Comparison of ENCODE assay signal across 8 cellular contexts in the genomic region with DNA sequence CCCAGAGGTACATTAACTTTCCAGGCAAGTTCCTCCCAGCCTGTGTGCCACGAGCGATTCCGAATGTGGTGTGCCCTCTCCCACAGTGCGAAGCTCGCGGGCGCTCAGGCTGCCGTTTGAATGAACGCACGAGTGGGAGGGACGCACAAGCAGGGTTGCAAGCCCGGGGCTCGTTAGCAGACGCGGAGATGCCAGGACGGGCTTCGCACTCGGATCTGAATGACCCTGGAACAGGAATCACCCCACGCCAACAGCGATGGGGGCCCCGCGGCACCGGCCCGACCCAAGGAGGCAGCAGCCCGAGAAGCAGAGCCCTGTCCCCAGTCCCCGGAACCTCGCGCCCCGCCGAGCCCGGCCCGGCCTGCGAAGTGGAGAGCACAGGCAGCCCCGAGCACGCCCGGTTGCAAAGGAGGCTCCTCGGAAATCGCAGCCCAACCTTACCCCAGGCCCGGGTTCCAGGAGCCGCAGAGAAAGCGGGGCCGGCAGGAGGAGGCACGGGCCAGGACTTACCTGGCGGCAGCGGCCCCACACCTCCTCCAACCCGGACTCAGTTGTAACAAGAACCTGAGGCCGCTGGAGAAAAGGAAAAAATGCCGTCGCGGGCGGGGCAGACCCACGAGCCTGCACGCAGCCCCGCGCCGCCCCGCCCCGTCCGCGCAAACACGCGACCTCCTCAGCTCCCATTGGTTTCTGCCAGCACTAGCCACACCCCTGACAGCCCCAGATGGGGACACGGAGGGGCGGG. TPM values are rescaled to one million over a fixed set of nuclear protein-coding genes. Genes with fewer than 3 reads are reported as not detected.
DNase-seq lines count a peak whose midpoint lies in the region; ATAC-seq and TF ChIP-seq lines count a peak whose summit lies in the region.

A gene with protein sequence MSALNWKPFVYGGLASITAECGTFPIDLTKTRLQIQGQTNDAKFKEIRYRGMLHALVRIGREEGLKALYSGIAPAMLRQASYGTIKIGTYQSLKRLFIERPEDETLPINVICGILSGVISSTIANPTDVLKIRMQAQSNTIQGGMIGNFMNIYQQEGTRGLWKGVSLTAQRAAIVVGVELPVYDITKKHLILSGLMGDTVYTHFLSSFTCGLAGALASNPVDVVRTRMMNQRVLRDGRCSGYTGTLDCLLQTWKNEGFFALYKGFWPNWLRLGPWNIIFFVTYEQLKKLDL (minus strand): TSS at position 584 of the 745 bp plus-strand sequence. CDS start 6,948 bp downstream, outside the sequence.

- H3K4me1 ChIP-seq in effector memory CD4-positive, alpha-beta T cell (ENCODE audit: control insufficient read depth, insufficient read depth, low read length, poor library complexity, severe bottlenecking): peaks cover 7% of the 10 kb centered on the region

- peaks cover 16% of the 10 kb centered on the region for H3K36me3 Mint-ChIP-seq in CD4-positive, alpha-beta T cell (ENCODE audit: low read depth)

- H3K27me3 ChIP-seq in CD4-positive, alpha-beta T cell (ENCODE audit: control insufficient read depth, insufficient read depth, low read length): no peaks in the 10 kb centered on the region
- no peaks in the 10 kb centered on the region for H3K27me3 ChIP-seq in effector memory CD4-positive, alpha-beta T cell (replicated peaks; ENCODE audit: control insufficient read depth, insufficient read depth, low read length, poor library complexity, severe bottlenecking)

- no peaks in the 10 kb centered on the region for H3K9me3 ChIP-seq in CD4-positive, alpha-beta T cell (ENCODE audit: control insufficient read depth, low read length)
- H3K9me3 ChIP-seq in effector memory CD4-positive, alpha-beta T cell (ENCODE audit: control insufficient read depth, low read length): no peaks in the 10 kb centered on the region

- intact Hi-C loops in CD4-positive, alpha-beta T cell (cut with DNase I, micrococcal nuclease): loop anchor here (1.0 to 5.0 kb wide), 7 partner anchors 46 to 841 kb away; partner anchors contain the start of genes COG3 (in 2 of the 2), TPT1 (in 1 of the 2) and TSC22D1 (in 1 of the 2)

- TF ChIP-seq CTCF in CD4-positive, alpha-beta T cell (IDR thresholded peaks at IDR 0.05): no peak

- POLR2A ChIA-PET in CD4-positive, alpha-beta T cell (lab: Charles Lee): interaction anchor here (0.6 to 4.6 kb wide), 29 partner anchors 9 to 878 kb away, joined by 3 to 100 read pairs (median 6); partner anchors contain the start of genes COG3, GTF2F2, TPT1 and ZC3H13
- POLR2A ChIA-PET in activated CD8-positive, alpha-beta memory T cell treated with anti-CD3 and anti-CD28 coated beads for 36 hours (lab: Charles Lee): interaction anchor here (0.5 to 1.4 kb wide), 10 partner anchors 24 to 762 kb away, joined by 3 to 7 read pairs (median 3); partner anchors contain the start of gene COG3

- peak within 1 kb of the TSS; percentile 94 for H3K27ac Mint-ChIP-seq in CD4-positive, alpha-beta T cell

- peak; percentile 89 for ATAC-seq in CD4-positive, alpha-beta T cell (ENCODE audit: poor library complexity)
- ATAC-seq in GM19438 (IDR thresholded peaks at IDR 0.05; ENCODE audit: low read depth, unreplicated experiment): peak; percentile 90
- peak; percentile 48 for ATAC-seq in HG03575 (IDR thresholded peaks at IDR 0.05; ENCODE audit: extremely low read depth, insufficient number of reproducible peaks, low FRiP score, unreplicated experiment)

- H3K4me3 Mint-ChIP-seq in CD4-positive, alpha-beta T cell: peak within 1 kb of the TSS; percentile 97

- H3K36me3 ChIP-seq in effector memory CD4-positive, alpha-beta T cell (ENCODE audit: control insufficient read depth, insufficient read depth, low read length): no peaks in the 10 kb centered on the region

- peak; percentile 80 to 92 (median 90) for DNase-seq in CD4-positive, alpha-beta T cell
- DNase-seq in NOMO-1 (lab: John Stamatoyannopoulos, UW; ENCODE audit: unreplicated experiment in 2 of 2) (peak; percentile 86 to 95), medulla oblongata (ENCODE audit: extremely low spot score) (peak; percentile 90)
- DNase-seq in effector memory CD4-positive, alpha-beta T cell: peak; percentile 79 to 91 (median 88)
- DNase-seq in stimulated activated CD8-positive, alpha-beta memory T cell treated with anti-CD3 and anti-CD28 coated beads, Interleukin-12 subunit alpha, Interleukin-12 subunit beta, amount 100 ng/mL, for 1 hour (ENCODE audit: low read depth): peak; percentile 87

- peak within 1 kb of the TSS; percentile 87 for H3K4me3 ChIP-seq in effector memory CD4-positive, alpha-beta T cell (ENCODE audit: insufficient read depth, low read depth, low read length, poor library complexity, severe bottlenecking)

- H3K27ac ChIP-seq in CD4-positive, alpha-beta T cell (ENCODE audit: low read depth, low read length): peak within 1 kb of the TSS; percentile 68
- peak within 1 kb of the TSS; percentile 79 for H3K27ac ChIP-seq in effector memory CD4-positive, alpha-beta T cell (ENCODE audit: insufficient read depth, low read length, poor library complexity, severe bottlenecking)

- CTCF ChIA-PET in CD4-positive, alpha-beta T cell (lab: Charles Lee): interaction anchor here (0.7 to 3.4 kb wide), 5 partner anchors 47 to 79 kb away, joined by 3 to 13 read pairs (median 4); partner anchors contain the start of gene COG3
- CTCF ChIA-PET in activated CD8-positive, alpha-beta memory T cell treated with anti-CD3 and anti-CD28 coated beads for 36 hours (lab: Charles Lee): interaction anchor here (0.9 to 1.9 kb wide), 3 partner anchors 19 to 48 kb away, joined by 3 to 4 read pairs (median 3); no protein-coding TSS in a partner anchor

- H3K27me3 Mint-ChIP-seq in CD4-positive, alpha-beta T cell: no peaks in the 10 kb centered on the region

- peaks cover 30% of the 10 kb centered on the region for H3K4me1 Mint-ChIP-seq in CD4-positive, alpha-beta T cell (ENCODE audit: low read depth)

- H3K9me3 Mint-ChIP-seq in CD4-positive, alpha-beta T cell: no peaks in the 10 kb centered on the region

RNA-seq across cellular contexts. Expression of the gene that starts here (rescaled TPM):
- 10 to 100 TPM; 23.2 to 28.6 TPM for total RNA-seq in CD4-positive, alpha-beta T cell
- total RNA-seq in activated CD8-positive, alpha-beta memory T cell treated with anti-CD3 and anti-CD28 coated beads for 36 hours: 10 to 100 TPM; 22.0 to 23.8 TPM

Comparison
In these comparisons a context has a peak if more than half of its experiments do, and no peak if none do; other contexts are left out.
1. Peak in every context shown above with its lines: DNase-seq, ATAC-seq, H3K4me3 ChIP-seq and H3K27ac ChIP-seq.